In the genomic region with DNA sequence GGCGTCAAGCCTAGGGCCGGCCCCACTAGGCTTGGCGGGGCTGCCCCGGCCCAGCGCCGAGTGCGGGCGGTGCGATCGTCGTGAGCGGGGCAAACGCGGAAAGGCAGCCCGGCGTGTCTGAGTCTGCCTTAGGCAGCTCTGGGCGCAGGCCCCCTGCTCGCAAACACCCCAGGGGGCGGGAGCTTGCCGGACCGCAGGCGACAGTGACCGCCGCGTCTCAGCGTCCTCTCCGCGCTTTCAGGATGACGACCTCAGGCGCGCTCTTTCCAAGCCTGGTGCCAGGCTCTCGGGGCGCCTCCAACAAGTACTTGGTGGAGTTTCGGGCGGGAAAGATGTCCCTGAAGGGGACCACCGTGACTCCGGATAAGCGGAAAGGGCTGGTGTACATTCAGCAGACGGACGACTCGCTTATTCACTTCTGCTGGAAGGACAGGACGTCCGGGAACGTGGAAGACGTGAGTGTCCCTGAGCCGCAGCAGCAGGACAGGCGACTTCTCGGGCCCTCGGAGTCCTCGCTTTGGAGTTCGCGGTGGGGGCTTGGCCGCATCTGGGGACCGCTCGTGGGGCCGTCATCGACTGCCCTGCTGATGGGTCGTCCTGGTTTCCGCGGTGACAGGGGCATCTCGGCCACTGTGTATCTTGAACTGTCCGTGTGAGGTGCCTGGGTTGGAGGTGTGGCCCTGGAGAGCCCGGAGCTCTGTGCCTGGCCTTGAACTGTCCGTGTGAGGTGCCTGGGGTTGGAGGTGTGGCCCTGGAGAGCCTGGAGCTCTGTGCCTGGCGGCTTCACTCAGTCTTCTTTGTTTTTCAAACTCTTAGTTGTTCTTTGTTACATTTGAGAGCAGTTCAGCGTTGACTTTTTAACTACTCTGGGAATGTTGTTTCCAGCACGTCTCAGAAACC, we compare ENCODE assay signal across 8 cellular contexts. TPM values are rescaled to one million over a fixed set of nuclear protein-coding genes. Genes with fewer than 3 reads are reported as not detected.
DNase-seq lines count a peak whose midpoint lies in the region; ATAC-seq and TF ChIP-seq lines count a peak whose summit lies in the region.

No MANE protein-coding gene starts in this region.

- DNase-seq in stimulated activated CD4-positive, alpha-beta T cell treated with anti-CD3 and anti-CD28 coated beads, Interleukin-4, amount 100 ng/mL, for 24 hours: peak; percentile 17
- no peak for DNase-seq in stimulated activated CD4-positive, alpha-beta T cell treated with anti-CD3 and anti-CD28 coated beads, Interleukin-12 subunit alpha, Interleukin-12 subunit beta, amount 100 ng/mL, for 4 hours
- DNase-seq in ascending aorta (ENCODE audit: low spot score in 2 of 2) (no peak), iris pigment epithelial cell (ENCODE audit: low read depth) (peak; percentile 25), cerebellar nuclear complex (lab: John Stamatoyannopoulos, UW) (no peak), DMS153 (lab: John Stamatoyannopoulos, UW) (no peak)
- DNase-seq in stimulated activated naive B cell treated with anti-CD40 and anti-IgM and Interleukin-4, amounts not matched to agents 10 μg/mL and 1 μg/mL and 100 μg/mL, for 72 hours: no peak

- H3K4me3 ChIP-seq in ascending aorta: peak overlapping the region; percentile 70 to 92

- H3K4me1 ChIP-seq in ascending aorta: peaks cover 12 to 20% of the 10 kb centered on the region in 2 donors

- H3K27ac ChIP-seq in KOPT-K1 (ENCODE audit: low read depth, low read length, poor library complexity, severe bottlenecking): peak overlapping the region; percentile 73
- peak overlapping the region; percentile 98 to 99 for H3K27ac ChIP-seq in ascending aorta

- peak overlapping the region; percentile 87 to 96 for H3K4me3 Mint-ChIP-seq in stimulated activated naive B cell treated with anti-CD40 and anti-IgM and Interleukin-4, amounts not matched to agents 10 μg/mL and 1 μg/mL and 100 μg/mL, for 72 hours

- H3K4me1 Mint-ChIP-seq in stimulated activated naive B cell treated with anti-CD40 and anti-IgM and Interleukin-4, amounts not matched to agents 10 μg/mL and 1 μg/mL and 100 μg/mL, for 72 hours: peaks cover 16 to 42% of the 10 kb centered on the region in 2 donors

- no peaks in the 10 kb centered on the region for H3K27me3 Mint-ChIP-seq in stimulated activated naive B cell treated with anti-CD40 and anti-IgM and Interleukin-4, amounts not matched to agents 10 μg/mL and 1 μg/mL and 100 μg/mL, for 72 hours

- H3K9me3 ChIP-seq in KOPT-K1 (ENCODE audit: insufficient read depth, low read length, poor library complexity, severe bottlenecking): no peaks in the 10 kb centered on the region
- H3K9me3 ChIP-seq in ascending aorta: no peaks in the 10 kb centered on the region

- peaks cover 19 to 20% of the 10 kb centered on the region in 2 donors for H3K36me3 Mint-ChIP-seq in stimulated activated naive B cell treated with anti-CD40 and anti-IgM and Interleukin-4, amounts not matched to agents 10 μg/mL and 1 μg/mL and 100 μg/mL, for 72 hours

- peak; percentile 22 to 23 for ATAC-seq in stimulated activated naive B cell treated with anti-CD40 and anti-IgM and Interleukin-4, amounts not matched to agents 10 μg/mL and 1 μg/mL and 100 μg/mL, for 72 hours (replicated peaks)

- H3K27ac Mint-ChIP-seq in stimulated activated naive B cell treated with anti-CD40 and anti-IgM and Interleukin-4, amounts not matched to agents 10 μg/mL and 1 μg/mL and 100 μg/mL, for 72 hours: peak overlapping the region; percentile 82

- H3K36me3 ChIP-seq in KOPT-K1 (ENCODE audit: insufficient read depth, low read length) (peaks cover 45% of the 10 kb centered on the region), ascending aorta (peaks cover 35 to 49% of the 10 kb centered on the region in 2 donors)

- no peaks in the 10 kb centered on the region for H3K9me3 Mint-ChIP-seq in stimulated activated naive B cell treated with anti-CD40 and anti-IgM and Interleukin-4, amounts not matched to agents 10 μg/mL and 1 μg/mL and 100 μg/mL, for 72 hours

- intact Hi-C loops in ascending aorta (cut with DNase I): loop anchor here (5.0 kb wide), 1 partner anchor 194 kb away; no protein-coding TSS in a partner anchor

- H3K27me3 ChIP-seq in ascending aorta: no peaks in the 10 kb centered on the region

- no peak for TF ChIP-seq CTCF in ascending aorta (IDR thresholded peaks at IDR 0.05)

RNA-seq across cellular contexts. Expression of a gene that starts 0.8 kb away (rescaled TPM):
- 236 TPM for total RNA-seq in ascending aorta

Comparison
In these comparisons a context has a peak if more than half of its experiments do, and no peak if none do; other contexts are left out.
1. DNase-seq: peak in stimulated activated CD4-positive, alpha-beta T cell treated with anti-CD3 and anti-CD28 coated beads, Interleukin-4, amount 100 ng/mL, for 24 hours (single experiment) and iris pigment epithelial cell (single experiment); none in stimulated activated CD4-positive, alpha-beta T cell treated with anti-CD3 and anti-CD28 coated beads, Interleukin-12 subunit alpha, Interleukin-12 subunit beta, amount 100 ng/mL, for 4 hours (single experiment), ascending aorta (0 of 2), stimulated activated naive B cell treated with anti-CD40 and anti-IgM and Interleukin-4, amounts not matched to agents 10 μg/mL and 1 μg/mL and 100 μg/mL, for 72 hours (single experiment), cerebellar nuclear complex (0 of 2) and DMS153 (single experiment).